In the genomic region with DNA sequence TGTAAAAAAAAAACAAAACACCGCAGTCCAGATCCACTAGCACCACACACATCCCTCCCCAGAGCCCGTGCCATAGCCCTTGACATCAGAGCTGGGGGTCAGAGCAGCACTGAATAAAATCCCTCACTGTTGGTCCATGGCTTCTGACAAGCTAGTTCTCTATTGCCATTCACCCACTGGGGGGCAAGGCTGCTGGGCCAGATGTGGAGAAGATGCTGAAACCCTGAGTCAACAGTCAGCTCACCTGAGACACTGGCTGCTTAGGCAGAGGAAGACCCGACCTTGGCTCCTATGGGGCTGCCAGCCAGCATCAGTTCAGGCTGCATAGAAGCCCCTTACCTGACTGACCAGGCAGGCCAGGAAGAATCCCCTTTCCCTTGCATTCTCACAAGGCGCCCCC, we compare ENCODE assay signal across 17 cellular contexts.
DNase-seq lines count a peak whose midpoint lies in the region; ATAC-seq and TF ChIP-seq lines count a peak whose summit lies in the region.
"Had no signal": no experiment of that assay in that cellular context is flagged by ENCODE, and none has a peak within 500 bp of the region (broad histone marks: within the 10 kb centered on the region; RNA-seq: fewer than 3 reads in every experiment).

No MANE protein-coding gene starts in this region.

- DNase-seq in IMR-90 (no peak), neuronal stem cell (ENCODE audit: low spot score) (no peak)
- no peak for DNase-seq in activated CD8-positive, alpha-beta memory T cell treated with anti-CD3 and anti-CD28 coated beads, Interleukin-2, amount 50 U/mL, for 48 hours
- no peak for DNase-seq in activated naive CD4-positive, alpha-beta T cell treated with anti-CD3 and anti-CD28 coated beads, Interleukin-2, amount 50 U/mL, for 72 hours (ENCODE audit: low spot score in 2 of 2)
- DNase-seq: AML-193; Caco-2; CD4-positive, alpha-beta T cell; GF-D8; GOT3; H7 had no signal

- H2AK5ac ChIP-seq in IMR-90 (ENCODE audit: low read depth, low read length) (peak overlapping the region; percentile 53; the same call in 1 of the 2 replicates), neuronal stem cell (ENCODE audit: low read depth, low read length) (peak overlapping the region; percentile 38)

- H3K36me3 ChIP-seq in HEK293 (ENCODE audit: control insufficient read depth in 2 of 2, insufficient read depth in 1 of 2, low read length in 2 of 2) = no peaks in the 10 kb centered on the region
- H3K36me3 ChIP-seq in IMR-90 (ENCODE audit: control insufficient read depth, insufficient read depth, low read length) = no peaks in the 10 kb centered on the region
- H3K36me3 ChIP-seq in neuronal stem cell (replicated peaks in 1 of 2; ENCODE audit: control insufficient read depth in 2 of 2, insufficient read depth in 2 of 2, low read length in 2 of 2) = no peaks in the 10 kb centered on the region

- TF ChIP-seq RAD21 in IMR-90 (IDR thresholded peaks at IDR 0.05; ENCODE audit: low read length) = no peak

- H2AK9ac ChIP-seq in IMR-90 (replicated peaks; ENCODE audit: low read depth, low read length, poor library complexity) = no peak overlapping the region

- no peak overlapping the region for H3K4me3 ChIP-seq in HEK293 (ENCODE audit: low read depth, low read length)
- H3K4me3 ChIP-seq in IMR-90 (ENCODE audit: insufficient read depth, low read depth, low read length) = no peak overlapping the region
- H3K4me3 ChIP-seq in neuronal stem cell (ENCODE audit: low read length in 2 of 2) = no peak overlapping the region
- H3K4me3 ChIP-seq: A549 had no signal

- ATAC-seq in IMR-90 (ENCODE audit: low read depth) (no peak), GM21576 (IDR thresholded peaks at IDR 0.05; ENCODE audit: unreplicated experiment) (no peak)
- no peak for ATAC-seq in activated naive CD4-positive, alpha-beta T cell treated with anti-CD3 and anti-CD28 coated beads, Interleukin-2, amount 50 U/mL, for 72 hours
- ATAC-seq: A549, HCT116 had no signal

- H2AFZ ChIP-seq in IMR-90 (replicated peaks; ENCODE audit: low read length, poor library complexity) (no peak overlapping the region), neuronal stem cell (ENCODE audit: low read length) (no peak overlapping the region)

- no peak overlapping the region for H2BK120ac ChIP-seq in IMR-90 (ENCODE audit: low read depth, low read length)
- peak overlapping the region; percentile 27 for H2BK120ac ChIP-seq in neuronal stem cell (ENCODE audit: low read depth, low read length)

- H4K8ac ChIP-seq in IMR-90 (ENCODE audit: low read depth in 2 of 2, low read length in 2 of 2) (no peak overlapping the region), neuronal stem cell (ENCODE audit: low read depth, low read length) (no peak overlapping the region)

- no peak overlapping the region for H3K4me2 ChIP-seq in IMR-90 (ENCODE audit: low read depth, low read length)
- H3K4me2 ChIP-seq in neuronal stem cell (ENCODE audit: insufficient read depth, low read length, poor library complexity, severe bottlenecking) = no peak overlapping the region
- H3K4me2 ChIP-seq: A549 had no signal

- TF ChIP-seq CTCF in HEK293 (tag by site-specific recombination; IDR thresholded peaks at IDR 0.05) (no peak), IMR-90 (conservative IDR thresholded peaks at IDR 0.05; ENCODE audit: low read depth, low read length) (no peak), VCaP (conservative IDR thresholded peaks at IDR 0.05) (no peak)

- WGBS in IMR-90 (ENCODE audit: extremely low coverage in 2 of 2, insufficient read length in 1 of 2), 2 experiments = no CpG with 5 or more reads among the region's 4 CpGs
- no CpG with 5 or more reads among the region's 4 CpGs for WGBS in neuronal stem cell (ENCODE audit: extremely low coverage in 2 of 2, insufficient read length in 2 of 2, insufficient replicate concordance in 1 of 2), 2 donors

- no peak overlapping the region for H3K14ac ChIP-seq in IMR-90 (replicated peaks; ENCODE audit: low read depth, low read length)
- no peak overlapping the region for H3K14ac ChIP-seq in neuronal stem cell (ENCODE audit: low read length)

- no peak overlapping the region for H3K56ac ChIP-seq in IMR-90 (ENCODE audit: extremely low read depth, insufficient read depth, low read length)

- H3K9ac ChIP-seq in IMR-90 (ENCODE audit: low read depth, low read length) = no peak overlapping the region
- no peak overlapping the region for H3K9ac ChIP-seq in neuronal stem cell (ENCODE audit: low read depth, low read length, poor library complexity)

- no peaks in the 10 kb centered on the region for H3K79me1 ChIP-seq in IMR-90 (ENCODE audit: low read depth in 1 of 2, low read length in 2 of 2)
- H3K79me1 ChIP-seq in neuronal stem cell (ENCODE audit: low read depth, low read length) = no peaks in the 10 kb centered on the region

- H4K5ac ChIP-seq in IMR-90 (ENCODE audit: low read depth, low read length) = no peak overlapping the region

- H3K27ac ChIP-seq in HEK293 (ENCODE audit: extremely low read depth, low read depth, low read length) (no peak overlapping the region), IMR-90 (ENCODE audit: insufficient read depth, low read length) (no peak overlapping the region), VCaP (peak overlapping the region; percentile 42), neuronal stem cell (replicated peaks; ENCODE audit: low read length) (no peak overlapping the region)
- H3K27ac ChIP-seq: C4-2B had no signal

- H3K9me3 Mint-ChIP-seq in activated naive CD4-positive, alpha-beta T cell treated with anti-CD3 and anti-CD28 coated beads, Interleukin-2, amount 50 U/mL, for 72 hours = peaks cover 5 to 13% of the 10 kb centered on the region in 2 donors

- H3K9me3 ChIP-seq in HEK293 (ENCODE audit: control insufficient read depth, insufficient read depth, low read depth, low read length) (no peaks in the 10 kb centered on the region), IMR-90 (ENCODE audit: control insufficient read depth, insufficient read depth, low read length) (peaks cover 3% of the 10 kb centered on the region; the same call in 1 of the 2 replicates), neuronal stem cell (replicated peaks in 1 of 2; ENCODE audit: control insufficient read depth in 2 of 2, insufficient read depth in 1 of 2, low read depth in 1 of 2, low read length in 2 of 2) (no peaks in the 10 kb centered on the region)
- H3K9me3 ChIP-seq: A549, Caco-2 had no signal

- intact Hi-C loops in IMR-90 (cut with micrococcal nuclease) = no loop called here

- no peak overlapping the region for H4K91ac ChIP-seq in IMR-90 (ENCODE audit: insufficient read depth, low read depth, low read length)
- H4K91ac ChIP-seq in neuronal stem cell (ENCODE audit: low read depth, low read length, poor library complexity) = no peak overlapping the region

- H3K23ac ChIP-seq in IMR-90 (ENCODE audit: low read depth, low read length) = no peak overlapping the region
- no peak overlapping the region for H3K23ac ChIP-seq in neuronal stem cell (ENCODE audit: low read depth, low read length, poor library complexity)

- H3K4ac ChIP-seq in IMR-90 (ENCODE audit: low read depth, low read length) (no peak overlapping the region), neuronal stem cell (ENCODE audit: low read length) (no peak overlapping the region)

- no TSS peak for BruUV-seq in IMR-90 (replicated peaks; lab: Mats Ljungman, UMichigan)

- H3K27ac Mint-ChIP-seq in activated naive CD4-positive, alpha-beta T cell treated with anti-CD3 and anti-CD28 coated beads, Interleukin-2, amount 50 U/mL, for 72 hours = no peak overlapping the region
- H3K27ac Mint-ChIP-seq: CD4-positive, alpha-beta T cell had no signal

- no peaks in the 10 kb centered on the region for H4K20me1 ChIP-seq in IMR-90 (ENCODE audit: insufficient read depth, low read length)

- no peaks in the 10 kb centered on the region for H3K36me3 Mint-ChIP-seq in activated naive CD4-positive, alpha-beta T cell treated with anti-CD3 and anti-CD28 coated beads, Interleukin-2, amount 50 U/mL, for 72 hours
- H3K36me3 Mint-ChIP-seq: IgD-negative memory B cell had no signal

- H3K18ac ChIP-seq in IMR-90 (ENCODE audit: low read depth, low read length) = no peak overlapping the region
- no peak overlapping the region for H3K18ac ChIP-seq in neuronal stem cell (ENCODE audit: low read length)

- dilution Hi-C loops in IMR-90 (cut with HindIII; ENCODE audit: low sequenced_read_pairs, unreplicated experiment) = no loop called here

- POLR2A ChIA-PET in HEK293 (lab: Yijun Ruan, JAX) (interaction anchor here (0.9 kb wide), 1 partner anchor 228 kb away, joined by 3 read pairs; a partner anchor contains a TSS), IMR-90 (lab: Charles Lee; ENCODE audit: unreplicated experiment) (no interaction called here)

- H2BK15ac ChIP-seq in IMR-90 (ENCODE audit: low read depth, low read length) = no peak overlapping the region; the same call in 2 of the 3 replicates
- no peak overlapping the region for H2BK15ac ChIP-seq in neuronal stem cell (ENCODE audit: low read length)

- H3K4me1 ChIP-seq in HEK293 (ENCODE audit: control insufficient read depth, insufficient read depth, low read length) = peaks cover 7% of the 10 kb centered on the region
- no peaks in the 10 kb centered on the region for H3K4me1 ChIP-seq in IMR-90 (ENCODE audit: control insufficient read depth, insufficient read depth, low read length)
- peaks cover 0 to 6% of the 10 kb centered on the region in 2 donors for H3K4me1 ChIP-seq in neuronal stem cell (ENCODE audit: control insufficient read depth in 2 of 2, insufficient read depth in 1 of 2, low read depth in 1 of 2, low read length in 2 of 2)
- H3K4me1 ChIP-seq: A549 had no signal

- 0 out of 2 replicates have a peak, but pooled peaks cover 6% of the 10 kb centered on the region for H3K9me1 ChIP-seq in IMR-90 (ENCODE audit: insufficient read depth, low read length)

- H2BK5ac ChIP-seq in IMR-90 (ENCODE audit: low read depth, low read length, poor library complexity, severe bottlenecking) (no peak overlapping the region), neuronal stem cell (ENCODE audit: low read length) (no peak overlapping the region)

- TF ChIP-seq POLR2A in IMR-90 (IDR thresholded peaks at IDR 0.05; ENCODE audit: low read depth, low read length) = no peak

- H2BK12ac ChIP-seq in neuronal stem cell (ENCODE audit: low read length) = peak overlapping the region; percentile 52

- H3K27me3 ChIP-seq in IMR-90 (ENCODE audit: control insufficient read depth, insufficient read depth, low read length) = no peaks in the 10 kb centered on the region; the same call in 1 of the 2 replicates
- H3K27me3 ChIP-seq in neuronal stem cell (ENCODE audit: control insufficient read depth in 3 of 3, insufficient read depth in 3 of 3, low read depth in 1 of 3, low read length in 3 of 3) = no peaks in the 10 kb centered on the region

- in situ Hi-C loops in IMR-90 (cut with MboI; ENCODE audit: low sequenced_read_pairs) = no loop called here

- no peak overlapping the region for H2BK20ac ChIP-seq in IMR-90 (ENCODE audit: low read depth, low read length)

- CTCF ChIA-PET in HEK293 (lab: Yijun Ruan, JAX) = no interaction called here
- CTCF ChIA-PET in IMR-90 (lab: Yijun Ruan, JAX) = no interaction called here

TF ChIP-seq in IMR-90, 13 proteins besides CTCF, POLR2A, EP300 and RAD21 (continues in another document):
- TF ChIP-seq MAZ (IDR thresholded peaks at IDR 0.05; ENCODE audit: borderline replicate concordance, low read depth, low read length) (no peak), CHD1 (IDR thresholded peaks at IDR 0.05; ENCODE audit: low read depth, low read length) (no peak)
